16 cellular contexts compared by ENCODE assay signal in the genomic region with DNA sequence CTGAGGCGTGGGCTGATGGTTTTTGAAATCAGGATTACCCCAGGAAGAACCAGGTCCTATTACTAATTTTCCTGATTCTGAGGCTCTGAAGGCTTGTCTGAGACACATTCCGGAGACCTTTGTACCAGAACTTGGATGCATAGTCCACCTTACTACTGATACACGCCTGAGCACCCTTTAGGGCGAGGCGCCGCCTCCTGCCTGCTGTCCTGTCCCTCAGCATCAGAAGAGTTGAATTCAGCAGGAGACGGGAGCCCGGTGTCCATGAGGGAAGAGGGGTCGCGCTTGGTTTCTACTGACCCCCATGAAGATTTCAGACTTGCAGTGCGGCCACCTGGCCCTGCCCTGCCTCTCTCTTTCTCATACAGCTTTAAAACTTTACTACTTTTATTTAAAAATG. TPM values are rescaled to one million over a fixed set of nuclear protein-coding genes. Genes with fewer than 3 reads are reported as not detected.
DNase-seq lines count a peak whose midpoint lies in the region; ATAC-seq and TF ChIP-seq lines count a peak whose summit lies in the region.
"Had no signal": no experiment of that assay in that cellular context is flagged by ENCODE, and none has a peak within 500 bp of the region (broad histone marks: within the 10 kb centered on the region; RNA-seq: fewer than 3 reads in every experiment).

No MANE protein-coding gene starts in this region.

- H3K27me3 ChIP-seq in right atrium auricular region, result no peaks in the 10 kb centered on the region
- H3K27me3 ChIP-seq: adrenal gland, cardiac muscle cell, stomach had no signal

- intact Hi-C loops in cardiac septum (cut with DNase I), result no loop called here

- H3K4me1 Mint-ChIP-seq in activated naive CD8-positive, alpha-beta T cell treated with anti-CD3 and anti-CD28 coated beads for 36 hours, result peaks cover 55% of the 10 kb centered on the region
- H3K4me1 Mint-ChIP-seq in naive thymus-derived CD8-positive, alpha-beta T cell, result peaks cover 29 to 80% (median 71%) of the 10 kb centered on the region in 4 donors

- POLR2A ChIA-PET in naive thymus-derived CD8-positive, alpha-beta T cell (lab: Charles Lee), result interaction anchor here (1.2 to 4.1 kb wide), 8 partner anchors 10 to 176 kb away, joined by 3 to 47 read pairs (median 6); no protein-coding TSS in a partner anchor

- no peaks in the 10 kb centered on the region for H3K9me3 ChIP-seq in right atrium auricular region
- H3K9me3 ChIP-seq: adrenal gland, stomach had no signal

- peak overlapping the region; percentile 34 to 90 for H3K27ac ChIP-seq in right atrium auricular region
- H3K27ac ChIP-seq in substantia nigra (ENCODE audit: low read depth, low read length, poor library complexity, severe bottlenecking), result no peak overlapping the region
- H3K27ac ChIP-seq: cardiac muscle cell, stomach had no signal

- H3K4me1 ChIP-seq in right atrium auricular region, result peaks cover 0 to 80% of the 10 kb centered on the region in 2 donors

- H3K27me3 Mint-ChIP-seq in activated naive CD8-positive, alpha-beta T cell treated with anti-CD3 and anti-CD28 coated beads for 36 hours, result no peaks in the 10 kb centered on the region
- no peaks in the 10 kb centered on the region for H3K27me3 Mint-ChIP-seq in naive thymus-derived CD8-positive, alpha-beta T cell

- no peak for TF ChIP-seq CTCF in right atrium auricular region (IDR thresholded peaks at IDR 0.05)

- no peak overlapping the region for H3K4me3 Mint-ChIP-seq in activated naive CD8-positive, alpha-beta T cell treated with anti-CD3 and anti-CD28 coated beads for 36 hours
- H3K4me3 Mint-ChIP-seq in naive thymus-derived CD8-positive, alpha-beta T cell, result peak overlapping the region in 8 of 10 donors; percentile 4 to 60 (median 35)

- H3K36me3 ChIP-seq in right atrium auricular region, result peaks cover 63% of the 10 kb centered on the region
- H3K36me3 ChIP-seq: cardiac muscle cell had no signal

- ATAC-seq in naive thymus-derived CD8-positive, alpha-beta T cell, result no peak

- no peak for TF ChIP-seq POLR2A in erythroblast (IDR thresholded peaks at IDR 0.05; ENCODE audit: low read length)

- H3K9me3 Mint-ChIP-seq in activated naive CD8-positive, alpha-beta T cell treated with anti-CD3 and anti-CD28 coated beads for 36 hours, result no peaks in the 10 kb centered on the region
- peaks cover 0 to 4% (median 0%) of the 10 kb centered on the region in 9 donors for H3K9me3 Mint-ChIP-seq in naive thymus-derived CD8-positive, alpha-beta T cell

- DNase-seq in right atrium auricular region (ENCODE audit: low spot score), result no peak
- DNase-seq in cardiac septum (ENCODE audit: low spot score), result no peak
- no peak for DNase-seq in activated naive CD8-positive, alpha-beta T cell treated with anti-CD3 and anti-CD28 coated beads for 36 hours
- peak in 1 of 10 donors; percentile 45 for DNase-seq in naive thymus-derived CD8-positive, alpha-beta T cell
- no peak for DNase-seq in substantia nigra (lab: John Stamatoyannopoulos, UW)
- no peak for DNase-seq in MV-4-11 (lab: John Stamatoyannopoulos, UW)
- DNase-seq in erythroblast (lab: John Stamatoyannopoulos, UW), result no peak
- no peak for DNase-seq in effector CD8-positive, alpha-beta T cell (lab: John Stamatoyannopoulos, UW)
- DNase-seq: adrenal gland; Calu3; effector CD4-positive, alpha-beta T cell; NCI-H146; NCI-H2227 treated with DMSO at 0.1 percent for 48 hours; stomach; SW 1271 had no signal

- no peak overlapping the region for H3K4me3 ChIP-seq in right atrium auricular region
- H3K4me3 ChIP-seq: adrenal gland, cardiac muscle cell, stomach had no signal

- peaks cover 40% of the 10 kb centered on the region for H3K36me3 Mint-ChIP-seq in activated naive CD8-positive, alpha-beta T cell treated with anti-CD3 and anti-CD28 coated beads for 36 hours
- H3K36me3 Mint-ChIP-seq in naive thymus-derived CD8-positive, alpha-beta T cell, result peaks cover 9 to 77% (median 31%) of the 10 kb centered on the region in 3 donors

- H3K27ac Mint-ChIP-seq in activated naive CD8-positive, alpha-beta T cell treated with anti-CD3 and anti-CD28 coated beads for 36 hours, result peak overlapping the region; percentile 22
- peak overlapping the region; percentile 55 to 90 (median 86) for H3K27ac Mint-ChIP-seq in naive thymus-derived CD8-positive, alpha-beta T cell

RNA-seq across cellular contexts. Expression of gene KLF13, which starts 49.9 kb away (rescaled TPM):
- 10 to 100 TPM; 52.8 to 54.6 TPM for total RNA-seq in right atrium auricular region
- total RNA-seq in cardiac septum, result 35.7 TPM
- 100 to 1,000 TPM; 110 to 111 TPM for total RNA-seq in activated naive CD8-positive, alpha-beta T cell treated with anti-CD3 and anti-CD28 coated beads for 36 hours
- 100 to 1,000 TPM; 240 to 244 TPM for total RNA-seq in naive thymus-derived CD8-positive, alpha-beta T cell
- polyA plus RNA-seq in naive thymus-derived CD8-positive, alpha-beta T cell, result 100 to 1,000 TPM in 1 of 3 donors, 10 to 100 TPM in 2; 70.1 to 102 (median 93.7) TPM
